14 cellular contexts compared by ENCODE assay signal in genomic region chr14:58812050-58812690, GRCh38.
DNase-seq lines count a peak whose midpoint lies in the region; ATAC-seq and TF ChIP-seq lines count a peak whose summit lies in the region.
"Had no signal": no experiment of that assay in that cellular context is flagged by ENCODE, and none has a peak within 500 bp of the region (broad histone marks: within the 10 kb centered on the region; RNA-seq: fewer than 3 reads in every experiment).

No MANE protein-coding gene starts in this region.

- H3K27ac ChIP-seq in neuronal stem cell (replicated peaks; ENCODE audit: low read length): no peak overlapping the region
- H3K27ac ChIP-seq in osteoblast (ENCODE audit: low read depth, low read length): no peak overlapping the region
- H3K27ac ChIP-seq: C4-2B had no signal

- H3K4me1 ChIP-seq in neuronal stem cell (ENCODE audit: control insufficient read depth in 2 of 2, insufficient read depth in 1 of 2, low read depth in 1 of 2, low read length in 2 of 2) (no peaks in the 10 kb centered on the region), osteoblast (ENCODE audit: insufficient read depth, low read length) (peaks cover 23% of the 10 kb centered on the region)

- H3K4me2 ChIP-seq in neuronal stem cell (ENCODE audit: insufficient read depth, low read length, poor library complexity, severe bottlenecking) (no peak overlapping the region), osteoblast (ENCODE audit: insufficient read depth, low read length) (no peak overlapping the region)

- no peak overlapping the region for H2BK15ac ChIP-seq in neuronal stem cell (ENCODE audit: low read length)

- H3K23ac ChIP-seq in neuronal stem cell (ENCODE audit: low read depth, low read length, poor library complexity): no peak overlapping the region

- no peak overlapping the region for H4K8ac ChIP-seq in neuronal stem cell (ENCODE audit: low read depth, low read length)

- no peak overlapping the region for H3K14ac ChIP-seq in neuronal stem cell (ENCODE audit: low read length)

- H3K9me3 ChIP-seq in neuronal stem cell (replicated peaks in 1 of 2; ENCODE audit: control insufficient read depth in 2 of 2, insufficient read depth in 1 of 2, low read depth in 1 of 2, low read length in 2 of 2): peaks cover 0 to 3% of the 10 kb centered on the region in 2 donors
- no peaks in the 10 kb centered on the region for H3K9me3 ChIP-seq in osteoblast (ENCODE audit: low read depth, low read length)

- no peak overlapping the region for H2BK5ac ChIP-seq in neuronal stem cell (ENCODE audit: low read length)

- H3K36me3 ChIP-seq in neuronal stem cell (replicated peaks in 1 of 2; ENCODE audit: control insufficient read depth in 2 of 2, insufficient read depth in 2 of 2, low read length in 2 of 2) (no peaks in the 10 kb centered on the region), osteoblast (ENCODE audit: insufficient read depth, low read length) (no peaks in the 10 kb centered on the region)

- H3K79me1 ChIP-seq in neuronal stem cell (ENCODE audit: low read depth, low read length): no peaks in the 10 kb centered on the region

- no peak overlapping the region for H3K18ac ChIP-seq in neuronal stem cell (ENCODE audit: low read length)

- no peak overlapping the region for H2BK120ac ChIP-seq in neuronal stem cell (ENCODE audit: low read depth, low read length)

- ATAC-seq in GM18499 (IDR thresholded peaks at IDR 0.05; ENCODE audit: insufficient read depth, unreplicated experiment) (peak; percentile 80), GM19468 (IDR thresholded peaks at IDR 0.05; ENCODE audit: extremely low read depth, unreplicated experiment) (peak; percentile 36), HG03108 (IDR thresholded peaks at IDR 0.05; ENCODE audit: unreplicated experiment) (peak; percentile 88)

- no peak overlapping the region for H3K9ac ChIP-seq in neuronal stem cell (ENCODE audit: low read depth, low read length, poor library complexity)

- H3K27me3 ChIP-seq in neuronal stem cell (ENCODE audit: control insufficient read depth in 3 of 3, insufficient read depth in 3 of 3, low read depth in 1 of 3, low read length in 3 of 3): no peaks in the 10 kb centered on the region
- H3K27me3 ChIP-seq in osteoblast (ENCODE audit: insufficient read depth, low read length): no peaks in the 10 kb centered on the region

- H4K91ac ChIP-seq in neuronal stem cell (ENCODE audit: low read depth, low read length, poor library complexity): no peak overlapping the region

- H3K4me3 ChIP-seq in neuronal stem cell (ENCODE audit: low read length in 2 of 2) (no peak overlapping the region), osteoblast (ENCODE audit: insufficient read depth, low read length) (no peak overlapping the region)

- H2AK5ac ChIP-seq in neuronal stem cell (ENCODE audit: low read depth, low read length): no peak overlapping the region

- H2AFZ ChIP-seq in neuronal stem cell (ENCODE audit: low read length) (no peak overlapping the region), osteoblast (ENCODE audit: low read length) (no peak overlapping the region)

- H2BK12ac ChIP-seq in neuronal stem cell (ENCODE audit: low read length): no peak overlapping the region

- no peaks in the 10 kb centered on the region for H3K79me2 ChIP-seq in osteoblast (ENCODE audit: insufficient read depth, low read length)

- DNase-seq in cerebellar cortex (ENCODE audit: low spot score) (peak; percentile 54), GOT3 (lab: John Stamatoyannopoulos, UW) (no peak), neuronal stem cell (ENCODE audit: low spot score) (no peak), osteoblast (ENCODE audit: insufficient read length, low spot score, missing footprints) (no peak), NCI-H82 (lab: John Stamatoyannopoulos, UW) (no peak)
- DNase-seq: activated CD4-positive, CD25-positive, alpha-beta regulatory T cell; midbrain; NCI-H1092; SHP77 treated with DMSO at 0.1 percent for 48 hours; stimulated activated CD8-positive, alpha-beta memory T cell treated with anti-CD3 and anti-CD28 coated beads, Interleukin-4, amount 100 ng/mL, for 48 hours had no signal

- no peak overlapping the region for H3K4ac ChIP-seq in neuronal stem cell (ENCODE audit: low read length)

- no CpG with 5 or more reads among the region's 2 CpGs for WGBS in neuronal stem cell (ENCODE audit: extremely low coverage in 2 of 2, insufficient read length in 2 of 2, insufficient replicate concordance in 1 of 2), 2 donors

- no peak for TF ChIP-seq CTCF in osteoblast (IDR thresholded peaks at IDR 0.05; ENCODE audit: extremely low read depth, low read depth, low read length)

- no peaks in the 10 kb centered on the region for H4K20me1 ChIP-seq in osteoblast (ENCODE audit: insufficient read depth, low read length)

Comparison
In these comparisons a context has a peak if more than half of its experiments do, and no peak if none do; other contexts are left out.
1. ATAC-seq: peak in every context shown above with its lines; median percentile 88 in HG03108; 80 in GM18499; 36 in GM19468.